Comparison of ENCODE assay signal across 30 cellular contexts in the genomic region with DNA sequence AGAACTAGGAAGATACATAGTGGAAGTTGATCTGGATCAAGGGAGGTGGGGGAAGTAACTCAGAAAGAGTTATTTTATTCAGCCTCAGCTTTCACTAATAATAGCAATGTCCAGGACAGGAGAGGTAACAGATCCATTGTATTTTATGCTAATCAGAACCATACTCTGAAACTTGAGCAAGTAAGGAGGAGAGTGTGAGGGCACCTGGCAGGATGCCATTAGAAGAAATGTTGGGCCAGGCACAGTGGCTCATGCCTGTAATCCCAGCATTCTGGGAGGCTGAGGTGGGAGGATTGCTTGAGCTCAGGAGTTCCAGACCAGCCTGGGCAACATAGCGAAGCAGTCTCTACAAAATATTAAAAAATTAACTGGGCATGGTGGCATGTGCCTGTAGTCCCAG. TPM values are rescaled to one million over a fixed set of nuclear protein-coding genes. Genes with fewer than 3 reads are reported as not detected.
DNase-seq lines count a peak whose midpoint lies in the region; ATAC-seq and TF ChIP-seq lines count a peak whose summit lies in the region.
"Had no signal": no experiment of that assay in that cellular context is flagged by ENCODE, and none has a peak within 500 bp of the region (broad histone marks: within the 10 kb centered on the region; RNA-seq: fewer than 3 reads in every experiment).

No MANE protein-coding gene starts in this region.

- TF ChIP-seq CTCF in WTC11 (IDR thresholded peaks at IDR 0.05) (no peak), upper lobe of right lung (IDR thresholded peaks at IDR 0.05) (no peak), GM10248 (IDR thresholded peaks at IDR 0.05; ENCODE audit: control extremely low read depth, extremely low read depth, low read depth, missing control alignments) (no peak)

- no peak for ATAC-seq in activated naive CD8-positive, alpha-beta T cell treated with anti-CD3 and anti-CD28 coated beads, Interleukin-2, amount 50 U/mL, for 24 hours
- ATAC-seq in WTC11 (no peak), upper lobe of right lung (no peak), HG03045 (IDR thresholded peaks at IDR 0.05; ENCODE audit: unreplicated experiment) (no peak)

- no peaks in the 10 kb centered on the region for H3K27me3 Mint-ChIP-seq in activated naive CD8-positive, alpha-beta T cell
- no peaks in the 10 kb centered on the region for H3K27me3 Mint-ChIP-seq in activated naive CD8-positive, alpha-beta T cell treated with anti-CD3 and anti-CD28 coated beads, Interleukin-2, amount 50 U/mL, for 24 hours
- H3K27me3 Mint-ChIP-seq in WTC11 (ENCODE audit: low read depth) = no peaks in the 10 kb centered on the region

- DNase-seq in activated naive CD8-positive, alpha-beta T cell treated with anti-CD3 and anti-CD28 coated beads, Interleukin-2, amount 50 U/mL, for 24 hours = no peak
- no peak for DNase-seq in WTC11 (ENCODE audit: low spot score)
- DNase-seq in fibroblast of gingiva (ENCODE audit: low read depth) = peak; percentile 1
- no peak for DNase-seq in upper lobe of right lung
- no peak for DNase-seq in GM10248 (ENCODE audit: extremely low spot score)
- DNase-seq in central memory CD4-positive, alpha-beta T cell = no peak
- DNase-seq: activated CD4-positive, alpha-beta T cell treated with anti-CD3 and anti-CD28 coated beads, Interleukin-2, amount 50 U/mL, for 4 hours; activated naive CD4-positive, alpha-beta T cell treated with Interleukin-2 at 50 U/mL for 16 hours; activated T-cell treated with anti-CD3 and anti-CD28 coated beads, Interleukin-2, amount 50 U/mL, for 1 hour; cerebellar nuclear complex; effector CD8-positive, alpha-beta T cell; EL; foreskin melanocyte; HFFc6; immature natural killer cell; left ventricle myocardium superior; NCI-H1092 treated with DMSO at 0.1 percent for 48 hours; NCI-H1930; NCI-H446; PC-9; stimulated activated naive CD4-positive, alpha-beta T cell; T-helper 2 cell had no signal

- intact Hi-C loops in upper lobe of right lung (cut with DNase I) = no loop called here

- no peak overlapping the region for H3K4me3 Mint-ChIP-seq in activated naive CD8-positive, alpha-beta T cell
- no peak overlapping the region for H3K4me3 Mint-ChIP-seq in activated naive CD8-positive, alpha-beta T cell treated with anti-CD3 and anti-CD28 coated beads, Interleukin-2, amount 50 U/mL, for 24 hours
- no peak overlapping the region for H3K4me3 Mint-ChIP-seq in WTC11
- H3K4me3 Mint-ChIP-seq: HFFc6 had no signal

- peak overlapping the region; percentile 47 for H3K27ac Mint-ChIP-seq in activated naive CD8-positive, alpha-beta T cell
- H3K27ac Mint-ChIP-seq in activated naive CD8-positive, alpha-beta T cell treated with anti-CD3 and anti-CD28 coated beads, Interleukin-2, amount 50 U/mL, for 24 hours = no peak overlapping the region
- H3K27ac Mint-ChIP-seq in WTC11 = peak overlapping the region; percentile 55
- H3K27ac Mint-ChIP-seq: HFFc6 had no signal

- POLR2A ChIA-PET in WTC11 (lab: Charles Lee) = no interaction called here
- POLR2A ChIA-PET in GM10248 (lab: Yijun Ruan, JAX) = no interaction called here

- H3K9me3 Mint-ChIP-seq in activated naive CD8-positive, alpha-beta T cell (ENCODE audit: low read depth) = no peaks in the 10 kb centered on the region
- H3K9me3 Mint-ChIP-seq in activated naive CD8-positive, alpha-beta T cell treated with anti-CD3 and anti-CD28 coated beads, Interleukin-2, amount 50 U/mL, for 24 hours = no peaks in the 10 kb centered on the region
- no peaks in the 10 kb centered on the region for H3K9me3 Mint-ChIP-seq in WTC11
- H3K9me3 Mint-ChIP-seq: HFFc6, immature natural killer cell had no signal

- peaks cover 42% of the 10 kb centered on the region for H3K4me1 Mint-ChIP-seq in activated naive CD8-positive, alpha-beta T cell (ENCODE audit: low read depth)
- peaks cover 58% of the 10 kb centered on the region for H3K4me1 Mint-ChIP-seq in activated naive CD8-positive, alpha-beta T cell treated with anti-CD3 and anti-CD28 coated beads, Interleukin-2, amount 50 U/mL, for 24 hours
- peaks cover 41% of the 10 kb centered on the region for H3K4me1 Mint-ChIP-seq in WTC11

- H3K27me3 ChIP-seq in upper lobe of right lung = no peaks in the 10 kb centered on the region
- H3K27me3 ChIP-seq: ascending aorta, hepatocyte, tibial nerve had no signal

- H3K27ac ChIP-seq in upper lobe of right lung = peak overlapping the region; percentile 47
- H3K27ac ChIP-seq: hepatocyte, PC-9, tibial nerve, VCaP had no signal

- H3K4me3 ChIP-seq in upper lobe of right lung = no peak overlapping the region
- H3K4me3 ChIP-seq: ascending aorta, hepatocyte, PC-9, tibial nerve had no signal

- CTCF ChIA-PET in WTC11 (lab: Charles Lee) = no interaction called here
- CTCF ChIA-PET in GM10248 (lab: Yijun Ruan, JAX) = interaction anchor here (1.6 to 1.7 kb wide), 2 partner anchors 10 to 11 kb away, joined by 4 to 5 read pairs; no protein-coding TSS in a partner anchor

- no peaks in the 10 kb centered on the region for H3K9me3 ChIP-seq in upper lobe of right lung
- H3K9me3 ChIP-seq: ascending aorta, tibial nerve had no signal

- no peaks in the 10 kb centered on the region for H3K36me3 Mint-ChIP-seq in activated naive CD8-positive, alpha-beta T cell
- H3K36me3 Mint-ChIP-seq in activated naive CD8-positive, alpha-beta T cell treated with anti-CD3 and anti-CD28 coated beads, Interleukin-2, amount 50 U/mL, for 24 hours (ENCODE audit: low read depth) = no peaks in the 10 kb centered on the region
- H3K36me3 Mint-ChIP-seq in WTC11 = no peaks in the 10 kb centered on the region

- H3K4me1 ChIP-seq in upper lobe of right lung = no peaks in the 10 kb centered on the region
- H3K4me1 ChIP-seq: ascending aorta had no signal

- no peaks in the 10 kb centered on the region for H3K36me3 ChIP-seq in upper lobe of right lung
- H3K36me3 ChIP-seq: ascending aorta, tibial nerve had no signal

TF ChIP-seq in WTC11, 78 proteins besides CTCF, POLR2A, EP300 and RAD21:
- TF ChIP-seq, protein P1, sequence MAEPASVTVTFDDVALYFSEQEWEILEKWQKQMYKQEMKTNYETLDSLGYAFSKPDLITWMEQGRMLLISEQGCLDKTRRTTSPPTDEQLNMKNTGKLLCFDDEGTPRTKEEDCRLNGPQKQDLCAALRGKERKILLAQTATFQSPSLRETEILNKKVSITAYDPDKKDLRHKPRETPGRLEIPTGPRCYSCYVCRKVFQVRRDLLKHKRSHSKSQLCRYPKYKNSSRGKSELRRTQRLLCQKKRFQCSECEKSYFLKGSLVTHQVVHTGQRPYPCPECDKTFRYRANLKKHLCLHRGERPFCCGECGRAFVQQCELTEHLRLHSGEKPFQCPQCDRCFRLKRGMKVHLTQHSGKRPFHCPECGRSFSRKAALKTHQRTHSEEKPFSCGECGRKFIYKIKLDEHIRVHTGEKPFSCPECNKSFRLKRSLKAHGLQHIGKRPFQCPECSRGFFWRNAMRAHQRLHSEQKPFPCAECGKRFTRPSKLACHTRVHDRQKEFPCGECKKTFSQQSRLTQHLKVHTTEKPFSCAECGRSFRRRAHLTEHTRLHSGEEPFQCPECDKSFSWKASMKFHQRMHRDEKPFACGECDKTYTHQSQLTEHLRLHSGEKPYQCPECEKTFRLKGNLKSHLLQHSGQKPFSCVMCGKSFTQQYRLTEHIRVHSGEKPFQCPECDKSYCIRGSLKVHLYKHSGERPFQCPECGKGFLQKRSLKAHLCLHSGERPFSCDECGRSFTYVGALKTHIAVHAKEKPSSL (CRISPR knock-in tag; conservative IDR thresholded peaks at IDR 0.05) = no peak
- TF ChIP-seq NR3C1 (CRISPR knock-in tag; conservative IDR thresholded peaks at IDR 0.05; ENCODE audit: low read depth) (no peak), SMAD4 (CRISPR knock-in tag; IDR thresholded peaks at IDR 0.05) (no peak), CREB1 (CRISPR knock-in tag; IDR thresholded peaks at IDR 0.05) (no peak), CBFB (CRISPR knock-in tag; IDR thresholded peaks at IDR 0.05; ENCODE audit: low read depth) (no peak), PRRX2 (CRISPR knock-in tag; IDR thresholded peaks at IDR 0.05) (no peak), ZNF317 (CRISPR knock-in tag; IDR thresholded peaks at IDR 0.05; ENCODE audit: borderline replicate concordance, low read depth) (no peak), ZNF416 (CRISPR knock-in tag; IDR thresholded peaks at IDR 0.05) (no peak), TEAD1 (CRISPR knock-in tag; IDR thresholded peaks at IDR 0.05) (no peak), EMX1 (CRISPR knock-in tag; IDR thresholded peaks at IDR 0.05) (no peak), ESRRA (CRISPR knock-in tag; IDR thresholded peaks at IDR 0.05; ENCODE audit: borderline replicate concordance) (no peak)
- TF ChIP-seq, protein P2, sequence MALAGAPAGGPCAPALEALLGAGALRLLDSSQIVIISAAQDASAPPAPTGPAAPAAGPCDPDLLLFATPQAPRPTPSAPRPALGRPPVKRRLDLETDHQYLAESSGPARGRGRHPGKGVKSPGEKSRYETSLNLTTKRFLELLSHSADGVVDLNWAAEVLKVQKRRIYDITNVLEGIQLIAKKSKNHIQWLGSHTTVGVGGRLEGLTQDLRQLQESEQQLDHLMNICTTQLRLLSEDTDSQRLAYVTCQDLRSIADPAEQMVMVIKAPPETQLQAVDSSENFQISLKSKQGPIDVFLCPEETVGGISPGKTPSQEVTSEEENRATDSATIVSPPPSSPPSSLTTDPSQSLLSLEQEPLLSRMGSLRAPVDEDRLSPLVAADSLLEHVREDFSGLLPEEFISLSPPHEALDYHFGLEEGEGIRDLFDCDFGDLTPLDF (CRISPR knock-in tag; IDR thresholded peaks at IDR 0.05) = no peak
- TF ChIP-seq, protein P3, sequence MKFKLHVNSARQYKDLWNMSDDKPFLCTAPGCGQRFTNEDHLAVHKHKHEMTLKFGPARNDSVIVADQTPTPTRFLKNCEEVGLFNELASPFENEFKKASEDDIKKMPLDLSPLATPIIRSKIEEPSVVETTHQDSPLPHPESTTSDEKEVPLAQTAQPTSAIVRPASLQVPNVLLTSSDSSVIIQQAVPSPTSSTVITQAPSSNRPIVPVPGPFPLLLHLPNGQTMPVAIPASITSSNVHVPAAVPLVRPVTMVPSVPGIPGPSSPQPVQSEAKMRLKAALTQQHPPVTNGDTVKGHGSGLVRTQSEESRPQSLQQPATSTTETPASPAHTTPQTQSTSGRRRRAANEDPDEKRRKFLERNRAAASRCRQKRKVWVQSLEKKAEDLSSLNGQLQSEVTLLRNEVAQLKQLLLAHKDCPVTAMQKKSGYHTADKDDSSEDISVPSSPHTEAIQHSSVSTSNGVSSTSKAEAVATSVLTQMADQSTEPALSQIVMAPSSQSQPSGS (CRISPR knock-in tag; IDR thresholded peaks at IDR 0.05; ENCODE audit: borderline replicate concordance, low read depth) = no peak
TF ChIP-seq in WTC11: peak in this region for 0.

RNA-seq across cellular contexts. Expression of a gene that starts 16.3 kb away (rescaled TPM):
- total RNA-seq in WTC11 (2021) = 0.09 TPM in 1 of 3 replicates, not detected in the others
- 28.0 TPM for total RNA-seq in upper lobe of right lung
- total RNA-seq: HFFc6, PC-9, pulmonary artery endothelial cell had no signal

RNA-seq across cellular contexts. Expression of a gene that starts 18.9 kb away (rescaled TPM):
- total RNA-seq in WTC11 (2021) (not detected in 3 replicates), upper lobe of right lung (3.4 TPM)
- total RNA-seq: ascending aorta, HFFc6, PC-9, pulmonary artery endothelial cell, skeletal muscle tissue had no signal

Comparison
In these comparisons a context has a peak if more than half of its experiments do, and no peak if none do; other contexts are left out.
1. RNA of a gene that starts 16.3 kb away (total RNA-seq): 28.0 TPM in upper lobe of right lung (single experiment); 0.09 TPM in WTC11; every median in the first group is over 10 times any median in the second.